22 cellular contexts compared by ENCODE assay signal in genomic region chr4:2807571-2807970, GRCh38. TPM values are rescaled to one million over a fixed set of nuclear protein-coding genes. Genes with fewer than 3 reads are reported as not detected.
DNase-seq lines count a peak whose midpoint lies in the region; TF ChIP-seq lines count a peak whose summit lies in the region.
"Had no signal": no experiment of that assay in that cellular context is flagged by ENCODE, and none has a peak within 500 bp of the region (broad histone marks: within the 10 kb centered on the region; RNA-seq: fewer than 3 reads in every experiment).

No MANE protein-coding gene starts in this region.

- H3K27me3 Mint-ChIP-seq in T-helper 1 cell treated with Interleukin-12 subunit alpha and Interleukin-12 subunit beta and Interleukin-4 antibody, amounts not matched to agents 30 μg/mL and 1 μg/mL, for 36 hours (ENCODE audit: low read depth): no peaks in the 10 kb centered on the region
- H3K27me3 Mint-ChIP-seq in brain: peaks cover 4% of the 10 kb centered on the region
- H3K27me3 Mint-ChIP-seq in T-helper 2 cell treated with Interferon-gamma antibody and Interleukin-4, amounts not matched to agents 5 μg/mL and 100 μg/mL, for 36 hours (ENCODE audit: low read depth): no peaks in the 10 kb centered on the region
- H3K27me3 Mint-ChIP-seq: activated CD8-positive, alpha-beta memory T cell treated with anti-CD3 and anti-CD28 coated beads, Interleukin-2, amount 10 ng/mL, durations not matched to agents 7 days and 5 days; activated T-helper 17 cell treated with anti-CD3 and anti-CD28 coated beads, Interleukin-2, amount 50 U/mL, for 72 hours; naive thymus-derived CD4-positive, alpha-beta T cell had no signal

- H3K4me2 ChIP-seq in mesenchymal stem cell (ENCODE audit: low read length, poor library complexity, severe bottlenecking): no peak overlapping the region

- no peaks in the 10 kb centered on the region for H3K9me3 Mint-ChIP-seq in T-helper 1 cell treated with Interleukin-12 subunit alpha and Interleukin-12 subunit beta and Interleukin-4 antibody, amounts not matched to agents 30 μg/mL and 1 μg/mL, for 36 hours
- H3K9me3 Mint-ChIP-seq in brain: peaks cover 0 to 2% (median 0%) of the 10 kb centered on the region in 5 experiments
- no peaks in the 10 kb centered on the region for H3K9me3 Mint-ChIP-seq in T-helper 2 cell treated with Interferon-gamma antibody and Interleukin-4, amounts not matched to agents 5 μg/mL and 100 μg/mL, for 36 hours
- H3K9me3 Mint-ChIP-seq: activated T-helper 17 cell treated with anti-CD3 and anti-CD28 coated beads, Interleukin-2, amount 50 U/mL, for 72 hours had no signal

- no peak overlapping the region for H3K23ac ChIP-seq in mesenchymal stem cell (ENCODE audit: low read length in 2 of 2)

- H3K18ac ChIP-seq in mesenchymal stem cell (ENCODE audit: low read depth in 1 of 2, low read length in 2 of 2): no peak overlapping the region

- H2BK5ac ChIP-seq in mesenchymal stem cell (ENCODE audit: low read depth, low read length, poor library complexity, severe bottlenecking): no peak overlapping the region

- peaks cover 72% of the 10 kb centered on the region for H3K4me1 ChIP-seq in mesenchymal stem cell (ENCODE audit: control insufficient read depth, insufficient read depth, low read depth, low read length)
- H3K4me1 ChIP-seq in transverse colon: peaks cover 43 to 82% (median 64%) of the 10 kb centered on the region in 4 donors

- no peak for TF ChIP-seq POLR2A in transverse colon (IDR thresholded peaks at IDR 0.05)

- no peak overlapping the region for H2AFZ ChIP-seq in mesenchymal stem cell (ENCODE audit: low read depth, low read length)
- H2AFZ ChIP-seq: parathyroid adenoma had no signal

- no peak overlapping the region for H2BK120ac ChIP-seq in mesenchymal stem cell (ENCODE audit: low read depth, low read length)

- H4K91ac ChIP-seq in mesenchymal stem cell (ENCODE audit: low read length): no peak overlapping the region

- no peak overlapping the region for H4K8ac ChIP-seq in mesenchymal stem cell (ENCODE audit: low read length)

- H2AK5ac ChIP-seq in mesenchymal stem cell (ENCODE audit: low read length, severe bottlenecking): no peak overlapping the region

- H2BK12ac ChIP-seq in mesenchymal stem cell (ENCODE audit: low read length in 2 of 2): no peak overlapping the region

- no peak for TF ChIP-seq EP300 in transverse colon (IDR thresholded peaks at IDR 0.05; ENCODE audit: low read depth)

- H3K27ac ChIP-seq in mesenchymal stem cell (ENCODE audit: low read length, poor library complexity, severe bottlenecking) (no peak overlapping the region), transverse colon (peak overlapping the region; percentile 81 to 82 (median 82))
- H3K27ac ChIP-seq: parathyroid adenoma, SK-N-MC had no signal

- peaks cover 39% of the 10 kb centered on the region for H3K79me1 ChIP-seq in mesenchymal stem cell (replicated peaks; ENCODE audit: low read length, poor library complexity, severe bottlenecking)

- H3K4me3 ChIP-seq in mesenchymal stem cell (ENCODE audit: insufficient read depth in 1 of 2, low read depth in 1 of 2, low read length in 2 of 2) (no peak overlapping the region), transverse colon (no peak overlapping the region)
- H3K4me3 ChIP-seq: SK-N-MC, thyroid gland had no signal

- in situ Hi-C loops in transverse colon (cut with MboI; ENCODE audit: low pct_ligation_motif_present in 1 of 4, low pct_unique_long_range_greater_than_20kb in 1 of 4, low sequenced_read_pairs in 3 of 4): no loop called here

- peak overlapping the region; percentile 24 for H3K9ac ChIP-seq in mesenchymal stem cell (ENCODE audit: low read length)
- H3K9ac ChIP-seq: parathyroid adenoma had no signal

- H3K27me3 ChIP-seq in mesenchymal stem cell (ENCODE audit: control insufficient read depth in 1 of 2, insufficient read depth in 1 of 2, low read length in 2 of 2) (no peaks in the 10 kb centered on the region), transverse colon (no peaks in the 10 kb centered on the region)
- H3K27me3 ChIP-seq: thyroid gland had no signal

- H3K4me1 Mint-ChIP-seq in T-helper 1 cell treated with Interleukin-12 subunit alpha and Interleukin-12 subunit beta and Interleukin-4 antibody, amounts not matched to agents 30 μg/mL and 1 μg/mL, for 36 hours (ENCODE audit: low read depth): peaks cover 18% of the 10 kb centered on the region
- H3K4me1 Mint-ChIP-seq in brain: peaks cover 47% of the 10 kb centered on the region
- H3K4me1 Mint-ChIP-seq in T-helper 2 cell treated with Interferon-gamma antibody and Interleukin-4, amounts not matched to agents 5 μg/mL and 100 μg/mL, for 36 hours (ENCODE audit: low read depth): peaks cover 13% of the 10 kb centered on the region

- WGBS in mesenchymal stem cell: 95% methylated on average over 13 of the region's 13 CpGs
- WGBS in transverse colon (ENCODE audit: low coverage in 1 of 2), 2 donors: 93% methylated on average over 13 of the region's 13 CpGs; no CpG with 5 or more reads in 1 of the 2 donors

- no peak overlapping the region for H3K4me3 Mint-ChIP-seq in T-helper 1 cell treated with Interleukin-12 subunit alpha and Interleukin-12 subunit beta and Interleukin-4 antibody, amounts not matched to agents 30 μg/mL and 1 μg/mL, for 36 hours
- H3K4me3 Mint-ChIP-seq in brain: peak overlapping the region in 2 of 5 experiments; percentile 55 to 74
- no peak overlapping the region for H3K4me3 Mint-ChIP-seq in T-helper 2 cell treated with Interferon-gamma antibody and Interleukin-4, amounts not matched to agents 5 μg/mL and 100 μg/mL, for 36 hours
- H3K4me3 Mint-ChIP-seq: activated CD8-positive, alpha-beta memory T cell treated with anti-CD3 and anti-CD28 coated beads, Interleukin-2, amount 10 ng/mL, durations not matched to agents 7 days and 5 days; activated T-helper 17 cell treated with anti-CD3 and anti-CD28 coated beads, Interleukin-2, amount 50 U/mL, for 72 hours; naive thymus-derived CD4-positive, alpha-beta T cell had no signal

- H3K36me3 Mint-ChIP-seq in T-helper 1 cell treated with Interleukin-12 subunit alpha and Interleukin-12 subunit beta and Interleukin-4 antibody, amounts not matched to agents 30 μg/mL and 1 μg/mL, for 36 hours (ENCODE audit: low read depth): peaks cover 4% of the 10 kb centered on the region
- H3K36me3 Mint-ChIP-seq in brain: no peaks in the 10 kb centered on the region
- H3K36me3 Mint-ChIP-seq in T-helper 2 cell treated with Interferon-gamma antibody and Interleukin-4, amounts not matched to agents 5 μg/mL and 100 μg/mL, for 36 hours (ENCODE audit: low read depth): peaks cover 6% of the 10 kb centered on the region

- no peak overlapping the region for H3K14ac ChIP-seq in mesenchymal stem cell (ENCODE audit: low read length in 2 of 2)

- H3K36me3 ChIP-seq in mesenchymal stem cell (ENCODE audit: control insufficient read depth in 1 of 2, insufficient read depth in 2 of 2, low read depth in 1 of 2, low read length in 2 of 2): peaks cover 0 to 63% of the 10 kb centered on the region in 2 experiments
- no peaks in the 10 kb centered on the region for H3K36me3 ChIP-seq in transverse colon
- H3K36me3 ChIP-seq: thyroid gland had no signal

- H2BK15ac ChIP-seq in mesenchymal stem cell (ENCODE audit: low read depth, poor library complexity, severe bottlenecking): no peak overlapping the region

- intact Hi-C loops in transverse colon (cut with DNase I; ENCODE audit: low total_unique reads): no loop called here

- H3K4ac ChIP-seq in mesenchymal stem cell (ENCODE audit: low read depth in 1 of 2, low read length in 2 of 2): no peak overlapping the region

- no peaks in the 10 kb centered on the region for H3K9me3 ChIP-seq in mesenchymal stem cell (ENCODE audit: control insufficient read depth, low read length)
- no peaks in the 10 kb centered on the region for H3K9me3 ChIP-seq in transverse colon
- H3K9me3 ChIP-seq: thyroid gland had no signal

- H3K27ac Mint-ChIP-seq in T-helper 1 cell treated with Interleukin-12 subunit alpha and Interleukin-12 subunit beta and Interleukin-4 antibody, amounts not matched to agents 30 μg/mL and 1 μg/mL, for 36 hours: peak overlapping the region; percentile 15
- H3K27ac Mint-ChIP-seq in brain: peak overlapping the region; percentile 91 to 99 (median 97)
- H3K27ac Mint-ChIP-seq in T-helper 2 cell treated with Interferon-gamma antibody and Interleukin-4, amounts not matched to agents 5 μg/mL and 100 μg/mL, for 36 hours: no peak overlapping the region
- H3K27ac Mint-ChIP-seq: activated T-helper 17 cell treated with anti-CD3 and anti-CD28 coated beads, Interleukin-2, amount 50 U/mL, for 72 hours had no signal

- no peak for TF ChIP-seq CTCF in brain (conservative IDR thresholded peaks at IDR 0.05)
- TF ChIP-seq CTCF in transverse colon (IDR thresholded peaks at IDR 0.05): no peak

- DNase-seq in T-helper 1 cell (no peak), mesenchymal stem cell (no peak), transverse colon (no peak), T-helper 9 cell (no peak), nucleus accumbens (lab: John Stamatoyannopoulos, UW) (no peak)
- DNase-seq in T-helper 2 cell treated with Interferon-gamma antibody and Interleukin-4, amounts not matched to agents 5 μg/mL and 100 μg/mL, for 36 hours (ENCODE audit: low spot score): no peak
- DNase-seq: 8988T; activated CD8-positive, alpha-beta memory T cell treated with anti-CD3 and anti-CD28 coated beads, Interleukin-2, amount 10 ng/mL, durations not matched to agents 7 days and 5 days; AML-193; DND-41; KBM-7; naive thymus-derived CD4-positive, alpha-beta T cell; NCI-H1694 treated with DMSO at 0.1 percent for 48 hours; NCI-H345; PC-3; T1000 had no signal

RNA-seq across cellular contexts. Expression of gene SH3BP2, which starts 14.7 kb away (rescaled TPM):
- polyA plus RNA-seq in brain (ENCODE audit: insufficient read depth, low read depth, low replicate concordance): 30.3 TPM
- polyA plus RNA-seq in mesenchymal stem cell (2013, experiment 1 of 2): 25.7 TPM
- polyA plus RNA-seq in mesenchymal stem cell (2013, experiment 2 of 2): 26.3 TPM
- total RNA-seq in transverse colon: 100 to 1,000 TPM in 3 of 4 donors, 10 to 100 TPM in 1; 92.6 to 301 (median 117) TPM

RNA-seq across cellular contexts. Expression of gene ADD1, which starts 36.1 kb away (rescaled TPM):
- 408 TPM for polyA plus RNA-seq in brain (ENCODE audit: insufficient read depth, low read depth, low replicate concordance)
- polyA plus RNA-seq in mesenchymal stem cell (2013, experiment 1 of 2): 336 TPM
- 331 TPM for polyA plus RNA-seq in mesenchymal stem cell (2013, experiment 2 of 2)
- total RNA-seq in transverse colon: 100 to 1,000 TPM; 218 to 392 (median 299) TPM

RNA-seq across cellular contexts. Expression of gene TNIP2, which starts 51.4 kb away (rescaled TPM):
- polyA plus RNA-seq in brain (ENCODE audit: insufficient read depth, low read depth, low replicate concordance): 19.7 TPM
- polyA plus RNA-seq in mesenchymal stem cell (2013, experiment 1 of 2): 26.1 TPM
- polyA plus RNA-seq in mesenchymal stem cell (2013, experiment 2 of 2): 25.8 TPM
- 100 to 1,000 TPM in 3 of 4 donors, 10 to 100 TPM in 1; 91.8 to 203 (median 129) TPM for total RNA-seq in transverse colon
